Comparison of ENCODE assay signal across 27 cellular contexts in the genomic region with DNA sequence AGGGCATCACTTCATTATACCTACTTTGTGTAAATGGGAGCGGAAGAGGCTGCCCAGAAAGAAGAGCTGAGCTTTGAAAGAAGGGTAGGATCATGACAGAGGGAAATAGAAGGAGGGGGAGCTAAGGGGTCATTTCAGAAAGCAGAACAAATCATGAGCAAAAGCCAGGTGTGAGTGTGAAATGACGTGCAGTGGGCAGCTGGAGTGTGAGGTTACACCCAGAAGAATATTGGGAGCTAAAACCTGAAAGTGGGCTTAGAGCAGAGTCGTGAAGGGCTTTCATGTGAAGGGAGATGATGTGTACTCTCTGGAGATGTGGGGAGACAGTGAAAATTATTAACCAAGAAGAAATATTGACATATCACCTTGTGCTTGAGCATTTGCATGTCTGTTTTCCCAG.
"Had no signal": no experiment of that assay in that cellular context is flagged by ENCODE, and none has a peak within 500 bp of the region (broad histone marks: within the 10 kb centered on the region; RNA-seq: fewer than 3 reads in every experiment).

No MANE protein-coding gene starts in this region.

- H3K4me3 ChIP-seq: body of pancreas, esophagus muscularis mucosa, gastroesophageal sphincter had no signal

- H3K9me3 Mint-ChIP-seq: activated CD8-positive, alpha-beta T cell treated with anti-CD3 and anti-CD28 coated beads for 36 hours; activated T-cell treated with anti-CD3 and anti-CD28 coated beads, Interleukin-2, amount 50 U/mL, for 4 hours; activated T-helper 17 cell treated with anti-CD3 and anti-CD28 coated beads, Interleukin-2, amount 50 U/mL, for 72 hours; effector memory CD8-positive, alpha-beta T cell had no signal

- H3K27ac Mint-ChIP-seq: activated CD8-positive, alpha-beta T cell treated with anti-CD3 and anti-CD28 coated beads for 36 hours; activated naive CD8-positive, alpha-beta T cell; activated T-helper 17 cell treated with anti-CD3 and anti-CD28 coated beads, Interleukin-2, amount 50 U/mL, for 72 hours; effector memory CD8-positive, alpha-beta T cell had no signal

- DNase-seq: activated CD4-positive, alpha-beta T cell treated with anti-CD3 and anti-CD28 coated beads for 48 hours; activated CD4-positive, alpha-beta T cell treated with anti-CD3 and anti-CD28 coated beads, Interleukin-2, amount 50 U/mL, for 1 hour; activated CD4-positive, alpha-beta T cell treated with anti-CD3 and anti-CD28 coated beads, Interleukin-2, amount 50 U/mL, for 48 hours; activated CD8-positive, alpha-beta memory T cell treated with anti-CD3 and anti-CD28 coated beads for 24 hours; activated CD8-positive, alpha-beta T cell treated with anti-CD3 and anti-CD28 coated beads for 36 hours; activated effector memory CD4-positive, alpha-beta T cell treated with Interleukin-2 at 50 U/mL for 16 hours; activated gamma-delta T cell treated with Interleukin-2 at 50 U/mL for 16 hours; activated naive CD4-positive, alpha-beta T cell treated with anti-CD3 and anti-CD28 coated beads, Interleukin-2, amount 50 U/mL, for 16 hours; activated naive CD4-positive, alpha-beta T cell treated with Interleukin-2 at 50 U/mL for 16 hours; activated T-cell treated with anti-CD3 and anti-CD28 coated beads, Interleukin-2, amount 50 U/mL, for 4 hours; amniotic stem cell; anterior cingulate cortex; body of pancreas; caudate nucleus; cortex of kidney; dermis blood vessel endothelial cell; effector CD4-positive, alpha-beta T cell; effector memory CD8-positive, alpha-beta T cell; erythroblast; head of caudate nucleus; hippocampal formation; T-helper 2 cell had no signal

- H3K4me3 Mint-ChIP-seq: activated CD8-positive, alpha-beta T cell treated with anti-CD3 and anti-CD28 coated beads for 36 hours; activated naive CD8-positive, alpha-beta T cell; activated T-cell treated with anti-CD3 and anti-CD28 coated beads, Interleukin-2, amount 50 U/mL, for 4 hours; activated T-helper 17 cell treated with anti-CD3 and anti-CD28 coated beads, Interleukin-2, amount 50 U/mL, for 72 hours; effector memory CD8-positive, alpha-beta T cell had no signal

- ATAC-seq: activated CD8-positive, alpha-beta T cell treated with anti-CD3 and anti-CD28 coated beads for 36 hours; activated T-cell treated with anti-CD3 and anti-CD28 coated beads, Interleukin-2, amount 50 U/mL, for 4 hours; activated T-helper 17 cell treated with anti-CD3 and anti-CD28 coated beads, Interleukin-2, amount 50 U/mL, for 72 hours; body of pancreas; effector memory CD8-positive, alpha-beta T cell; gastroesophageal sphincter had no signal

- H3K36me3 Mint-ChIP-seq: activated naive CD8-positive, alpha-beta T cell had no signal

- H3K27ac ChIP-seq: body of pancreas, esophagus muscularis mucosa, gastroesophageal sphincter had no signal

- H3K4me1 ChIP-seq: body of pancreas, esophagus muscularis mucosa, gastroesophageal sphincter had no signal

- H3K27me3 ChIP-seq: body of pancreas had no signal

- H3K9me3 ChIP-seq: body of pancreas, esophagus muscularis mucosa had no signal

- H3K36me3 ChIP-seq: esophagus muscularis mucosa, gastroesophageal sphincter had no signal

- FAIRE-seq: colon had no signal

- H3K4me1 Mint-ChIP-seq: activated T-helper 17 cell treated with anti-CD3 and anti-CD28 coated beads, Interleukin-2, amount 50 U/mL, for 72 hours had no signal
